8 cellular contexts compared by ENCODE assay signal in genomic region chr5:10562202-10563131, GRCh38. TPM values are rescaled to one million over a fixed set of nuclear protein-coding genes. Genes with fewer than 3 reads are reported as not detected.
DNase-seq lines count a peak whose midpoint lies in the region; ATAC-seq, FAIRE-seq and TF ChIP-seq lines count a peak whose summit lies in the region.

No MANE protein-coding gene starts in this region.

- H3K27me3 Mint-ChIP-seq in T-cell = peaks cover 0 to 7% of the 10 kb centered on the region in 2 donors

- POLR2A ChIA-PET in HEK293 (lab: Yijun Ruan, JAX) = interaction anchor here (3.6 kb wide), 1 partner anchor 11 kb away, joined by 20 read pairs; no protein-coding TSS in a partner anchor
- POLR2A ChIA-PET in T-cell (lab: Charles Lee) = no interaction called here

- H3K4me3 Mint-ChIP-seq in T-cell = peak overlapping the region; percentile 57 to 92 (median 60)

- H3K27ac ChIP-seq in HEK293 (ENCODE audit: extremely low read depth, low read depth, low read length) = no peak overlapping the region; the same call in 1 of the 2 replicates
- H3K27ac ChIP-seq in mesodermal cell (ENCODE audit: low read depth, low read length, severe bottlenecking) = no peak overlapping the region

- peak; percentile 78 for DNase-seq in GM13977 (ENCODE audit: low spot score)
- DNase-seq in T-cell = no peak
- no peak for DNase-seq in NCI-H510A (lab: John Stamatoyannopoulos, UW)
- no peak for DNase-seq in RCC 7860 (ENCODE audit: low spot score)
- no peak for DNase-seq in HT-29 (ENCODE audit: low spot score)
- no peak for DNase-seq in SHP77 treated with DMSO at 0.1 percent for 48 hours (lab: John Stamatoyannopoulos, UW)

- TF ChIP-seq CTCF in GM13977 (IDR thresholded peaks at IDR 0.05; ENCODE audit: extremely low read depth, insufficient read depth, missing control alignments) (no peak), HEK293 (tag by site-specific recombination; IDR thresholded peaks at IDR 0.05) (no peak)

- no peak overlapping the region for H3K4me3 ChIP-seq in HEK293 (ENCODE audit: low read depth, low read length)
- H3K4me3 ChIP-seq in mesodermal cell (ENCODE audit: extremely low read depth, insufficient read depth, low read length, poor library complexity, severe bottlenecking) = peak overlapping the region; percentile 62

- H3K36me3 ChIP-seq in HEK293 (ENCODE audit: control insufficient read depth in 2 of 2, insufficient read depth in 1 of 2, low read length in 2 of 2) = no peaks in the 10 kb centered on the region
- H3K36me3 ChIP-seq in mesodermal cell (ENCODE audit: control insufficient read depth, insufficient read depth, low read length) = no peaks in the 10 kb centered on the region

- WGBS in mesodermal cell (ENCODE audit: insufficient coverage in 2 of 2), 2 experiments = 57 to 61% methylated on average over 32 to 43 of the region's 46 CpGs

- FAIRE-seq in RCC 7860 (lab: Jason Lieb, UNC) = no peak

- CTCF ChIA-PET in HEK293 (lab: Yijun Ruan, JAX) (interaction anchor here (1.3 to 4.1 kb wide), 2 partner anchors 11 to 109 kb away, joined by 5 to 30 read pairs; no protein-coding TSS in a partner anchor), T-cell (lab: Charles Lee) (interaction anchor here in 1 of 2 donors (0.7 kb wide), 1 partner anchor 86 kb away, joined by 4 read pairs; no protein-coding TSS in a partner anchor)

- no peak overlapping the region for H3K27ac Mint-ChIP-seq in T-cell

- H3K36me3 Mint-ChIP-seq in T-cell = no peaks in the 10 kb centered on the region

- in situ Hi-C loops in GM13977 (cut with MboI; ENCODE audit: low pct_unique_long_range_greater_than_20kb, low sequenced_read_pairs, unreplicated experiment) = no loop called here

- ATAC-seq in T-cell (replicated peaks in 1 of 4) = no peak

- no peaks in the 10 kb centered on the region for H3K9me3 Mint-ChIP-seq in T-cell

- H3K4me1 ChIP-seq in HEK293 (ENCODE audit: control insufficient read depth, insufficient read depth, low read length) = peaks cover 14% of the 10 kb centered on the region
- peaks cover 45% of the 10 kb centered on the region for H3K4me1 ChIP-seq in mesodermal cell (ENCODE audit: control insufficient read depth, insufficient read depth, low read length, poor library complexity, severe bottlenecking)

- H3K9me3 ChIP-seq in HEK293 (ENCODE audit: control insufficient read depth, insufficient read depth, low read depth, low read length) (no peaks in the 10 kb centered on the region), mesodermal cell (ENCODE audit: control insufficient read depth, low read length) (no peaks in the 10 kb centered on the region)

- peaks cover 12 to 28% (median 18%) of the 10 kb centered on the region in 3 donors for H3K4me1 Mint-ChIP-seq in T-cell

TF ChIP-seq in HEK293, 187 proteins besides CTCF, POLR2A, EP300 and RAD21:
- TF ChIP-seq REPIN1 (tag by site-specific recombination; IDR thresholded peaks at IDR 0.05; ENCODE audit: low read depth) = no peak
- TF ChIP-seq ZNF555 (tag by site-specific recombination; conservative IDR thresholded peaks at IDR 0.05) = no peak
- TF ChIP-seq OVOL3 (tag by site-specific recombination; IDR thresholded peaks at IDR 0.05) = no peak
- no peak for TF ChIP-seq EGR2 (tag by site-specific recombination; IDR thresholded peaks at IDR 0.05; ENCODE audit: low read depth)
- no peak for TF ChIP-seq WT1 (tag by site-specific recombination; IDR thresholded peaks at IDR 0.05)
- 0 out of 2 replicates have a peak, but pooled peaks have one; percentile 49 for TF ChIP-seq ZNF202 (tag by site-specific recombination; IDR thresholded peaks at IDR 0.05; ENCODE audit: borderline replicate concordance)
- TF ChIP-seq ZBTB8A (tag by site-specific recombination; IDR thresholded peaks at IDR 0.05) = no peak

RNA-seq across cellular contexts. Expression of gene ANKRD33B, which starts 1.4 kb away (rescaled TPM):
- total RNA-seq in T-cell = 1 to 10 TPM; 1.0 to 4.1 (median 2.4) TPM
- polyA plus RNA-seq in mesodermal cell (2013, experiment 1 of 2) = 8.8 TPM
- polyA plus RNA-seq in mesodermal cell (2013, experiment 2 of 2) = 7.0 TPM
- total RNA-seq in HT-29 (2014; rRNA removed; shearing (Covaris generic)) = not detected in 2 replicates
